In the genomic region with DNA sequence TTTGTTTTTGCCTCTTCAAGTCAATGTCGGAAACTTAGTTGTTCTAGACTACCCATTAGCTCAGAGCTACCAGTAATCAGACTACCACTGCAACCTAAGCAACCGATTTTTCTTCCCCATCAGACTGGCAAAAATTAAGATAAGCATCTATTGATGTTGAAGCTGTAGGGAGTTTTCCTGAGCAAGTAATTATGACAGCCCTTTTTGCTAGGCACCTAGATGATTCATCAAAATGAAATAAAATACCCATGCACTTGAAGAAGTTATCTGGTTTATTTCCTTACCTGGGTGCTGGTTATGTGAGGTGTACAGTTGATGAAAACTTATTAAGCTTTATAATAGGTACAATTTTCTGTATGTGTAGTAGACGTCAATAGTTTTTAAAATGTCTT, we compare ENCODE assay signal across 8 cellular contexts. TPM values are rescaled to one million over a fixed set of nuclear protein-coding genes. Genes with fewer than 3 reads are reported as not detected.
DNase-seq lines count a peak whose midpoint lies in the region; ATAC-seq and TF ChIP-seq lines count a peak whose summit lies in the region.

No MANE protein-coding gene starts in this region.

- H3K36me3 ChIP-seq in SK-N-SH (replicated peaks in 1 of 2; ENCODE audit: control insufficient read depth in 1 of 2, insufficient read depth in 2 of 2, low read length in 1 of 2) = peaks cover 0 to 9% of the 10 kb centered on the region in 2 experiments

- H3K4me1 Mint-ChIP-seq in activated CD4-positive, alpha-beta memory T cell treated with anti-CD3 and anti-CD28 coated beads, Interleukin-2, amount 10 ng/mL, durations not matched to agents 7 days and 5 days = peaks cover 26% of the 10 kb centered on the region
- H3K4me1 Mint-ChIP-seq in stimulated activated naive CD8-positive, alpha-beta T cell treated with anti-CD3 and anti-CD28 coated beads, Interleukin-15, amount 100 ng/mL, for 72 hours = peaks cover 41% of the 10 kb centered on the region

- no peaks in the 10 kb centered on the region for H4K20me1 ChIP-seq in SK-N-SH (ENCODE audit: insufficient read depth)

- WGBS in SK-N-SH (ENCODE audit: low lambda C conversion rate) = 48% methylated on average over 3 of the region's 3 CpGs

- H3K9ac ChIP-seq in SK-N-SH = peak overlapping the region; percentile 95

- peak overlapping the region; percentile 73 to 90 for H3K4me3 ChIP-seq in SK-N-SH (ENCODE audit: low read depth in 2 of 2, low read length in 1 of 2)
- peak overlapping the region; percentile 80; the same call in 1 of the 2 replicates for H3K4me3 ChIP-seq in iPS-18c (ENCODE audit: insufficient read depth, low read depth, low read length)

- H3K4me2 ChIP-seq in SK-N-SH = peak overlapping the region; percentile 93

- peaks cover 17% of the 10 kb centered on the region for H3K79me2 ChIP-seq in SK-N-SH (ENCODE audit: insufficient read depth)

- CTCF ChIA-PET in SK-N-SH (lab: Yijun Ruan, JAX) = interaction anchor here (1.0 to 1.8 kb wide), 3 partner anchors 12 to 32 kb away, joined by 3 to 4 read pairs (median 4); partner anchors contain the start of gene NEIL1
- CTCF ChIA-PET in activated CD4-positive, alpha-beta memory T cell treated with anti-CD3 and anti-CD28 coated beads, Interleukin-2, amount 10 ng/mL, durations not matched to agents 7 days and 5 days (lab: Charles Lee) = interaction anchor here (1.0 to 3.2 kb wide), 2 partner anchors 32 to 34 kb away, joined by 3 to 25 read pairs; partner anchors contain the start of gene MAN2C1

- DNase-seq in SK-N-SH (no peak), pons (ENCODE audit: low spot score) (no peak), NCI-H226 (no peak), NK-92 (lab: John Stamatoyannopoulos, UW; ENCODE audit: unreplicated experiment) (no peak)
- DNase-seq in activated CD4-positive, alpha-beta memory T cell treated with anti-CD3 and anti-CD28 coated beads, Interleukin-2, amount 10 ng/mL, durations not matched to agents 7 days and 5 days = no peak
- DNase-seq in stimulated activated naive CD8-positive, alpha-beta T cell treated with anti-CD3 and anti-CD28 coated beads, Interleukin-15, amount 100 ng/mL, for 72 hours = no peak

- H3K9me2 ChIP-seq in SK-N-SH = no peaks in the 10 kb centered on the region

- H3K27ac Mint-ChIP-seq in activated CD4-positive, alpha-beta memory T cell treated with anti-CD3 and anti-CD28 coated beads, Interleukin-2, amount 10 ng/mL, durations not matched to agents 7 days and 5 days = no peak overlapping the region
- peak overlapping the region; percentile 99 to 100 for H3K27ac Mint-ChIP-seq in stimulated activated naive CD8-positive, alpha-beta T cell treated with anti-CD3 and anti-CD28 coated beads, Interleukin-15, amount 100 ng/mL, for 72 hours

- peak overlapping the region; percentile 93 for H3K4me3 Mint-ChIP-seq in activated CD4-positive, alpha-beta memory T cell treated with anti-CD3 and anti-CD28 coated beads, Interleukin-2, amount 10 ng/mL, durations not matched to agents 7 days and 5 days
- peak overlapping the region; percentile 100 for H3K4me3 Mint-ChIP-seq in stimulated activated naive CD8-positive, alpha-beta T cell treated with anti-CD3 and anti-CD28 coated beads, Interleukin-15, amount 100 ng/mL, for 72 hours

- peaks cover 0 to 8% of the 10 kb centered on the region in 2 experiments; a peak in 3 of 4 replicates for H3K4me1 ChIP-seq in SK-N-SH (ENCODE audit: control insufficient read depth in 1 of 2, insufficient read depth in 2 of 2, low read depth in 1 of 2, low read length in 1 of 2)

- TF ChIP-seq RAD21 in SK-N-SH (IDR thresholded peaks at IDR 0.05; ENCODE audit: low read length) = no peak

- POLR2A ChIA-PET in SK-N-SH (lab: Yijun Ruan, JAX) = interaction anchor here (1.0 to 1.4 kb wide), 2 partner anchors 12 to 34 kb away, joined by 6 to 7 read pairs; partner anchors contain the start of genes MAN2C1 and NEIL1
- POLR2A ChIA-PET in activated CD4-positive, alpha-beta memory T cell treated with anti-CD3 and anti-CD28 coated beads, Interleukin-2, amount 10 ng/mL, durations not matched to agents 7 days and 5 days (lab: Charles Lee) = interaction anchor here (0.8 to 3.4 kb wide), 6 partner anchors 11 to 43 kb away, joined by 3 to 23 read pairs (median 4); partner anchors contain the start of genes MAN2C1 and NEIL1

- no peak for TF ChIP-seq EP300 in SK-N-SH (IDR thresholded peaks at IDR 0.05; ENCODE audit: borderline replicate concordance in 1 of 2, low read depth in 1 of 2, low read length in 1 of 2)

- H3K27me3 Mint-ChIP-seq in activated CD4-positive, alpha-beta memory T cell treated with anti-CD3 and anti-CD28 coated beads, Interleukin-2, amount 10 ng/mL, durations not matched to agents 7 days and 5 days = peaks cover 3% of the 10 kb centered on the region
- no peaks in the 10 kb centered on the region for H3K27me3 Mint-ChIP-seq in stimulated activated naive CD8-positive, alpha-beta T cell treated with anti-CD3 and anti-CD28 coated beads, Interleukin-15, amount 100 ng/mL, for 72 hours

- TF ChIP-seq CTCF in SK-N-SH (IDR thresholded peaks at IDR 0.05) = no peak

- no peak for ATAC-seq in SK-N-SH treated with all-trans-retinoic acid at 6 μM for 48 hours
- no peak for ATAC-seq in stimulated activated naive CD8-positive, alpha-beta T cell treated with anti-CD3 and anti-CD28 coated beads, Interleukin-15, amount 100 ng/mL, for 72 hours

- H2AFZ ChIP-seq in SK-N-SH (ENCODE audit: low read depth) = peak overlapping the region; percentile 100

- no peaks in the 10 kb centered on the region for H3F3A ChIP-seq in SK-N-SH (replicated peaks; ENCODE audit: insufficient read depth)

- H3K9me3 Mint-ChIP-seq in activated CD4-positive, alpha-beta memory T cell treated with anti-CD3 and anti-CD28 coated beads, Interleukin-2, amount 10 ng/mL, durations not matched to agents 7 days and 5 days = no peaks in the 10 kb centered on the region
- no peaks in the 10 kb centered on the region for H3K9me3 Mint-ChIP-seq in stimulated activated naive CD8-positive, alpha-beta T cell treated with anti-CD3 and anti-CD28 coated beads, Interleukin-15, amount 100 ng/mL, for 72 hours

- H3K9me3 ChIP-seq in SK-N-SH (no peaks in the 10 kb centered on the region), iPS-18c (ENCODE audit: control insufficient read depth, insufficient read depth, low read length) (no peaks in the 10 kb centered on the region)

- H3K27me3 ChIP-seq in SK-N-SH (ENCODE audit: insufficient read depth) = no peaks in the 10 kb centered on the region

- peaks cover 7% of the 10 kb centered on the region for H3K36me3 Mint-ChIP-seq in activated CD4-positive, alpha-beta memory T cell treated with anti-CD3 and anti-CD28 coated beads, Interleukin-2, amount 10 ng/mL, durations not matched to agents 7 days and 5 days (ENCODE audit: low read depth)

- peak overlapping the region; percentile 33 to 64; a peak in 3 of 4 replicates for H3K27ac ChIP-seq in SK-N-SH (ENCODE audit: low read depth in 2 of 2, low read length in 1 of 2)

TF ChIP-seq in SK-N-SH, 30 proteins besides CTCF, POLR2A, EP300 and RAD21 (continues in another document):
- no peak for TF ChIP-seq GABPA (IDR thresholded peaks at IDR 0.05; ENCODE audit: low read depth)
- no peak for TF ChIP-seq MAX (IDR thresholded peaks at IDR 0.05; ENCODE audit: low read depth)
- TF ChIP-seq YY1 (IDR thresholded peaks at IDR 0.05; ENCODE audit: low read depth) = no peak
- TF ChIP-seq TAF1 (IDR thresholded peaks at IDR 0.05; ENCODE audit: borderline replicate concordance, low read depth, low read length) = no peak
- no peak for TF ChIP-seq FOXJ3 (CRISPR knock-in tag; IDR thresholded peaks at IDR 0.05)

TF ChIP-seq in SK-N-SH treated with all-trans-retinoic acid at 6 μM for 48 hours, 23 proteins besides CTCF, POLR2A, EP300 and RAD21:
- TF ChIP-seq PPARA (CRISPR knock-in tag; IDR thresholded peaks at IDR 0.05; ENCODE audit: borderline replicate concordance) (no peak), ZNF70 (CRISPR knock-in tag; IDR thresholded peaks at IDR 0.05) (no peak)
TF ChIP-seq in SK-N-SH treated with all-trans-retinoic acid at 6 μM for 48 hours: peak in this region for 0.

RNA-seq across cellular contexts. Expression of gene COMMD4, which starts 0.6 kb away (rescaled TPM):
- 197 and 223 TPM in 2 replicates for polyA plus RNA-seq in SK-N-SH (2012; rRNA removed)
- 103 and 144 TPM in 2 replicates for polyA plus RNA-seq in SK-N-SH (2012; cell fraction: cytosol; rRNA removed)
- 286 and 334 TPM in 2 replicates for polyA plus RNA-seq in SK-N-SH (2012; cell fraction: nucleus; rRNA removed)
- total RNA-seq in activated CD4-positive, alpha-beta memory T cell treated with anti-CD3 and anti-CD28 coated beads, Interleukin-2, amount 10 ng/mL, durations not matched to agents 7 days and 5 days = 10 to 100 TPM; 87.8 to 91.0 TPM

RNA-seq across cellular contexts. Expression of gene NEIL1, which starts 11.5 kb away (rescaled TPM):
- 11.4 and 12.0 TPM in 2 replicates for polyA plus RNA-seq in SK-N-SH (2012; rRNA removed)
- 2.1 and 2.8 TPM in 2 replicates for polyA plus RNA-seq in SK-N-SH (2012; cell fraction: cytosol; rRNA removed)
- 75.4 and 115 TPM in 2 replicates for polyA plus RNA-seq in SK-N-SH (2012; cell fraction: nucleus; rRNA removed)
- total RNA-seq in activated CD4-positive, alpha-beta memory T cell treated with anti-CD3 and anti-CD28 coated beads, Interleukin-2, amount 10 ng/mL, durations not matched to agents 7 days and 5 days = 1 to 10 TPM; 6.9 to 7.0 TPM

RNA-seq across cellular contexts. Expression of gene MAN2C1, which starts 33.1 kb away (rescaled TPM):
- 132 and 169 TPM in 2 replicates for polyA plus RNA-seq in SK-N-SH (2012; rRNA removed)
- 8.8 and 16.5 TPM in 2 replicates for polyA plus RNA-seq in SK-N-SH (2012; cell fraction: cytosol; rRNA removed)
- polyA plus RNA-seq in SK-N-SH (2012; cell fraction: nucleus; rRNA removed) = 1,319 and 1,662 TPM in 2 replicates
- 100 to 1,000 TPM; 174 to 196 TPM for total RNA-seq in activated CD4-positive, alpha-beta memory T cell treated with anti-CD3 and anti-CD28 coated beads, Interleukin-2, amount 10 ng/mL, durations not matched to agents 7 days and 5 days

RNA-seq across cellular contexts. Expression of gene GOLGA6D, which starts 52.7 kb away (rescaled TPM):
- 0.02 TPM in 1 of 2 replicates, not detected in the other for polyA plus RNA-seq in SK-N-SH (2012; rRNA removed)
- polyA plus RNA-seq in SK-N-SH (2012; cell fraction: cytosol; rRNA removed) = not detected in 2 replicates
- 0.01 TPM in 1 of 2 replicates, not detected in the other for polyA plus RNA-seq in SK-N-SH (2012; cell fraction: nucleus; rRNA removed)
- total RNA-seq in activated CD4-positive, alpha-beta memory T cell treated with anti-CD3 and anti-CD28 coated beads, Interleukin-2, amount 10 ng/mL, durations not matched to agents 7 days and 5 days = not detected
